In the genomic region with DNA sequence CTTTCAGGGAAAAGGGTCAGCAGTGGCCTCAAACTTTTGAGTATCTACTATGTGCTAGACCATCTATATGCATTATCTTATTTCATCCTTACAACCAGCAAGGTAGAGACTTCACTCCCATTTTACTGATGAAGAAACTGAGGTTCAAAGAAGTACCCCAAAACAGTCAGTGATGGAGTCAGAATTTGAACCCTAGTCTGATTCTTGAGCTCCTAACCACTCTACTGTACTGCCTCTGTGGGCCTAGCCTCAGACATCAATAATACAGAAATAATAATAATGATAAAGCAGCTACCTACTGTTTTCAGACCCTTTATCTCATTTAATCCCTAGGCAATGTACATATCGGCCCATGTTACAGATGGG, we compare ENCODE assay signal across 8 cellular contexts. TPM values are rescaled to one million over a fixed set of nuclear protein-coding genes. Genes with fewer than 3 reads are reported as not detected.
DNase-seq lines count a peak whose midpoint lies in the region; ATAC-seq lines count a peak whose summit lies in the region.

No MANE protein-coding gene starts in this region.

- H3K4me3 Mint-ChIP-seq in activated CD4-positive, alpha-beta T cell treated with anti-CD3 and anti-CD28 coated beads, Interleukin-2, amount 10 ng/mL, durations not matched to agents 24 days and 14 days, result peak overlapping the region; percentile 69
- H3K4me3 Mint-ChIP-seq in activated T-helper 1 cell treated with anti-CD3 and anti-CD28 coated beads, Interleukin-12 subunit alpha, Interleukin-12 subunit beta, Interleukin-2, Interleukin-4 antibody, amounts not matched to agents 30 ng/mL and 10 ng/mL and 1 ng/mL, durations not matched to agents 14 hours and 24 hours and 36 hours, result peak overlapping the region; percentile 65
- H3K4me3 Mint-ChIP-seq in immature natural killer cell, result peak overlapping the region; percentile 75 to 86 (median 81)
- peak overlapping the region; percentile 72 to 73 for H3K4me3 Mint-ChIP-seq in stimulated activated naive CD8-positive, alpha-beta T cell treated with anti-CD3 and anti-CD28 coated beads, Interleukin-15, amount 100 ng/mL, for 72 hours

- H3K4me1 Mint-ChIP-seq in activated CD4-positive, alpha-beta T cell treated with anti-CD3 and anti-CD28 coated beads, Interleukin-2, amount 10 ng/mL, durations not matched to agents 24 days and 14 days, result peaks cover 64% of the 10 kb centered on the region
- H3K4me1 Mint-ChIP-seq in activated T-helper 1 cell treated with anti-CD3 and anti-CD28 coated beads, Interleukin-12 subunit alpha, Interleukin-12 subunit beta, Interleukin-2, Interleukin-4 antibody, amounts not matched to agents 30 ng/mL and 10 ng/mL and 1 ng/mL, durations not matched to agents 14 hours and 24 hours and 36 hours (ENCODE audit: low read depth), result peaks cover 84% of the 10 kb centered on the region
- peaks cover 92 to 96% of the 10 kb centered on the region in 2 donors for H3K4me1 Mint-ChIP-seq in immature natural killer cell
- peaks cover 75% of the 10 kb centered on the region for H3K4me1 Mint-ChIP-seq in stimulated activated naive CD8-positive, alpha-beta T cell treated with anti-CD3 and anti-CD28 coated beads, Interleukin-15, amount 100 ng/mL, for 72 hours

- H3K27me3 Mint-ChIP-seq in activated CD4-positive, alpha-beta T cell treated with anti-CD3 and anti-CD28 coated beads, Interleukin-2, amount 10 ng/mL, durations not matched to agents 24 days and 14 days, result no peaks in the 10 kb centered on the region
- no peaks in the 10 kb centered on the region for H3K27me3 Mint-ChIP-seq in activated T-helper 1 cell treated with anti-CD3 and anti-CD28 coated beads, Interleukin-12 subunit alpha, Interleukin-12 subunit beta, Interleukin-2, Interleukin-4 antibody, amounts not matched to agents 30 ng/mL and 10 ng/mL and 1 ng/mL, durations not matched to agents 14 hours and 24 hours and 36 hours (ENCODE audit: insufficient read depth)
- peaks cover 0 to 9% (median 4%) of the 10 kb centered on the region in 3 donors for H3K27me3 Mint-ChIP-seq in immature natural killer cell (ENCODE audit: low read depth in 3 of 3)
- no peaks in the 10 kb centered on the region for H3K27me3 Mint-ChIP-seq in stimulated activated naive CD8-positive, alpha-beta T cell treated with anti-CD3 and anti-CD28 coated beads, Interleukin-15, amount 100 ng/mL, for 72 hours

- DNase-seq in activated CD4-positive, alpha-beta T cell treated with anti-CD3 and anti-CD28 coated beads, Interleukin-2, amount 10 ng/mL, durations not matched to agents 24 days and 14 days, result no peak
- no peak for DNase-seq in activated CD4-positive, alpha-beta T cell treated with anti-CD3 and anti-CD28 coated beads, Interleukin-2, amount 50 U/mL, for 4 hours
- no peak for DNase-seq in activated T-helper 1 cell treated with anti-CD3 and anti-CD28 coated beads, Interleukin-12 subunit alpha, Interleukin-12 subunit beta, Interleukin-2, Interleukin-4 antibody, amounts not matched to agents 30 ng/mL and 10 ng/mL and 1 ng/mL, durations not matched to agents 14 hours and 24 hours and 36 hours (ENCODE audit: low spot score)
- DNase-seq in immature natural killer cell, result no peak
- no peak for DNase-seq in stimulated activated naive CD8-positive, alpha-beta T cell treated with anti-CD3 and anti-CD28 coated beads, Interleukin-15, amount 100 ng/mL, for 72 hours
- DNase-seq in AG08395 (ENCODE audit: low spot score), result no peak

- H3K27ac Mint-ChIP-seq in activated CD4-positive, alpha-beta T cell treated with anti-CD3 and anti-CD28 coated beads, Interleukin-2, amount 10 ng/mL, durations not matched to agents 24 days and 14 days, result peak overlapping the region; percentile 92
- peak overlapping the region; percentile 97 for H3K27ac Mint-ChIP-seq in activated T-helper 1 cell treated with anti-CD3 and anti-CD28 coated beads, Interleukin-12 subunit alpha, Interleukin-12 subunit beta, Interleukin-2, Interleukin-4 antibody, amounts not matched to agents 30 ng/mL and 10 ng/mL and 1 ng/mL, durations not matched to agents 14 hours and 24 hours and 36 hours
- H3K27ac Mint-ChIP-seq in immature natural killer cell, result peak overlapping the region; percentile 92 to 97 (median 94)
- peak overlapping the region in 1 of 2 donors; percentile 38 for H3K27ac Mint-ChIP-seq in stimulated activated naive CD8-positive, alpha-beta T cell treated with anti-CD3 and anti-CD28 coated beads, Interleukin-15, amount 100 ng/mL, for 72 hours

- ATAC-seq in stimulated activated naive CD8-positive, alpha-beta T cell treated with anti-CD3 and anti-CD28 coated beads, Interleukin-15, amount 100 ng/mL, for 72 hours, result no peak
- no peak for ATAC-seq in GM18861 (IDR thresholded peaks at IDR 0.05; ENCODE audit: unreplicated experiment)
- no peak for ATAC-seq in GM19035 (IDR thresholded peaks at IDR 0.05; ENCODE audit: unreplicated experiment)

- H3K36me3 Mint-ChIP-seq in activated CD4-positive, alpha-beta T cell treated with anti-CD3 and anti-CD28 coated beads, Interleukin-2, amount 10 ng/mL, durations not matched to agents 24 days and 14 days (ENCODE audit: low read depth), result peaks cover 26% of the 10 kb centered on the region
- peaks cover 23% of the 10 kb centered on the region for H3K36me3 Mint-ChIP-seq in activated T-helper 1 cell treated with anti-CD3 and anti-CD28 coated beads, Interleukin-12 subunit alpha, Interleukin-12 subunit beta, Interleukin-2, Interleukin-4 antibody, amounts not matched to agents 30 ng/mL and 10 ng/mL and 1 ng/mL, durations not matched to agents 14 hours and 24 hours and 36 hours (ENCODE audit: low read depth)
- peaks cover 16 to 21% (median 19%) of the 10 kb centered on the region in 3 donors for H3K36me3 Mint-ChIP-seq in immature natural killer cell

- H3K9me3 Mint-ChIP-seq in activated CD4-positive, alpha-beta T cell treated with anti-CD3 and anti-CD28 coated beads, Interleukin-2, amount 10 ng/mL, durations not matched to agents 24 days and 14 days, result peaks cover 6% of the 10 kb centered on the region
- peaks cover 4% of the 10 kb centered on the region for H3K9me3 Mint-ChIP-seq in activated T-helper 1 cell treated with anti-CD3 and anti-CD28 coated beads, Interleukin-12 subunit alpha, Interleukin-12 subunit beta, Interleukin-2, Interleukin-4 antibody, amounts not matched to agents 30 ng/mL and 10 ng/mL and 1 ng/mL, durations not matched to agents 14 hours and 24 hours and 36 hours
- peaks cover 0 to 2% (median 0%) of the 10 kb centered on the region in 6 donors for H3K9me3 Mint-ChIP-seq in immature natural killer cell
- H3K9me3 Mint-ChIP-seq in stimulated activated naive CD8-positive, alpha-beta T cell treated with anti-CD3 and anti-CD28 coated beads, Interleukin-15, amount 100 ng/mL, for 72 hours, result peaks cover 0 to 3% of the 10 kb centered on the region in 2 donors

- intact Hi-C loops in activated CD4-positive, alpha-beta T cell treated with anti-CD3 and anti-CD28 coated beads, Interleukin-2, amount 10 ng/mL, durations not matched to agents 24 days and 14 days (cut with micrococcal nuclease), result loop anchor here (10.0 kb wide), 1 partner anchor 428 kb away; the partner anchor contains the start of gene OSER1
- intact Hi-C loops in activated T-helper 1 cell treated with anti-CD3 and anti-CD28 coated beads, Interleukin-12 subunit alpha, Interleukin-12 subunit beta, Interleukin-2, Interleukin-4 antibody, amounts not matched to agents 30 ng/mL and 10 ng/mL and 1 ng/mL, durations not matched to agents 14 hours and 24 hours and 36 hours (cut with micrococcal nuclease), result loop anchor here (1.0 to 5.0 kb wide), 2 partner anchors 8 to 39 kb away; partner anchors contain the start of gene ADA

RNA-seq across cellular contexts. Expression of gene ADA, which starts 8.4 kb away (rescaled TPM):
- 43.7 and 44.5 TPM in 2 replicates for total RNA-seq in activated CD4-positive, alpha-beta T cell treated with anti-CD3 and anti-CD28 coated beads, Interleukin-2, amount 10 ng/mL, durations not matched to agents 24 days and 14 days
- total RNA-seq in activated T-helper 1 cell treated with anti-CD3 and anti-CD28 coated beads, Interleukin-12 subunit alpha, Interleukin-12 subunit beta, Interleukin-2, Interleukin-4 antibody, amounts not matched to agents 30 ng/mL and 10 ng/mL and 1 ng/mL, durations not matched to agents 14 hours and 24 hours and 36 hours, result 45.1 and 45.5 TPM in 2 replicates
- polyA plus RNA-seq in immature natural killer cell, result 100 to 1,000 TPM in 2 of 3 donors, 10 to 100 TPM in 1; 96.9 to 150 (median 124) TPM
